ENCODE assay signal across 13 cellular contexts in genomic region chr17:74276051-74276476, GRCh38. TPM values are rescaled to one million over a fixed set of nuclear protein-coding genes. Genes with fewer than 3 reads are reported as not detected.
DNase-seq lines count a peak whose midpoint lies in the region; TF ChIP-seq lines count a peak whose summit lies in the region.
"Had no signal": no experiment of that assay in that cellular context is flagged by ENCODE, and none has a peak within 500 bp of the region (broad histone marks: within the 10 kb centered on the region; RNA-seq: fewer than 3 reads in every experiment).

No MANE protein-coding gene starts in this region.

- H3K36me3 Mint-ChIP-seq in activated naive CD4-positive, alpha-beta T cell treated with anti-CD3 and anti-CD28 coated beads, Interleukin-2, amount 50 U/mL, for 24 hours: no peaks in the 10 kb centered on the region
- H3K36me3 Mint-ChIP-seq in nephron (ENCODE audit: low read depth): no peaks in the 10 kb centered on the region

- H3K27me3 ChIP-seq in esophagus muscularis mucosa: peaks cover 0 to 46% (median 0%) of the 10 kb centered on the region in 4 donors
- no peaks in the 10 kb centered on the region for H3K27me3 ChIP-seq in uterus

- H3K4me3 ChIP-seq in esophagus muscularis mucosa: no peak overlapping the region
- H3K4me3 ChIP-seq in uterus: no peak overlapping the region

- no peak overlapping the region for H3K4me3 Mint-ChIP-seq in activated naive CD4-positive, alpha-beta T cell treated with anti-CD3 and anti-CD28 coated beads, Interleukin-2, amount 50 U/mL, for 24 hours
- H3K4me3 Mint-ChIP-seq in nephron: peak overlapping the region; percentile 35 to 66 (median 59)

- H3K9me3 ChIP-seq in esophagus muscularis mucosa (no peaks in the 10 kb centered on the region), uterus (no peaks in the 10 kb centered on the region)

- H3K27ac Mint-ChIP-seq in activated naive CD4-positive, alpha-beta T cell treated with anti-CD3 and anti-CD28 coated beads, Interleukin-2, amount 50 U/mL, for 24 hours: peak overlapping the region; percentile 3
- H3K27ac Mint-ChIP-seq in nephron: peak overlapping the region; percentile 84 to 92 (median 87)

- TF ChIP-seq CTCF in esophagus muscularis mucosa (IDR thresholded peaks at IDR 0.05) (no peak), nephron (IDR thresholded peaks at IDR 0.05; ENCODE audit: unreplicated experiment in 3 of 3) (no peak), uterus (IDR thresholded peaks at IDR 0.05) (no peak)

- 39% methylated on average over 12 of the region's 12 CpGs for WGBS in esophagus muscularis mucosa

- peaks cover 31% of the 10 kb centered on the region for H3K4me1 Mint-ChIP-seq in activated naive CD4-positive, alpha-beta T cell treated with anti-CD3 and anti-CD28 coated beads, Interleukin-2, amount 50 U/mL, for 24 hours
- H3K4me1 Mint-ChIP-seq in nephron: peaks cover 62% of the 10 kb centered on the region

- intact Hi-C loops in esophagus muscularis mucosa (cut with DNase I) (no loop called here), uterus (cut with DNase I; ENCODE audit: low total_unique reads) (no loop called here)

- TF ChIP-seq POLR2A in esophagus muscularis mucosa (IDR thresholded peaks at IDR 0.05; ENCODE audit: low read depth) (no peak), uterus (IDR thresholded peaks at IDR 0.05) (no peak)

- H3K9me3 Mint-ChIP-seq in activated naive CD4-positive, alpha-beta T cell treated with anti-CD3 and anti-CD28 coated beads, Interleukin-2, amount 50 U/mL, for 24 hours: no peaks in the 10 kb centered on the region
- H3K9me3 Mint-ChIP-seq in nephron: no peaks in the 10 kb centered on the region

- no peaks in the 10 kb centered on the region for H3K27me3 Mint-ChIP-seq in activated naive CD4-positive, alpha-beta T cell treated with anti-CD3 and anti-CD28 coated beads, Interleukin-2, amount 50 U/mL, for 24 hours
- peaks cover 29% of the 10 kb centered on the region for H3K27me3 Mint-ChIP-seq in nephron (ENCODE audit: low read depth)

- DNase-seq in activated naive CD4-positive, alpha-beta T cell treated with Interleukin-2 at 50 U/mL for 16 hours: no peak
- no peak for DNase-seq in esophagus muscularis mucosa (ENCODE audit: extremely low spot score)
- DNase-seq in uterus: peak; percentile 51 to 83
- DNase-seq in HPDE6-E6E7 (ENCODE audit: extremely low spot score): no peak
- no peak for DNase-seq in OCI-M1 (lab: John Stamatoyannopoulos, UW)
- DNase-seq in activated gamma-delta T cell treated with Interleukin-2 at 50 U/mL for 16 hours: no peak
- DNase-seq: activated CD4-positive, alpha-beta T cell treated with anti-CD3 and anti-CD28 coated beads, Interleukin-2, amount 50 U/mL, for 48 hours; brain microvascular endothelial cell; left colon; NCI-H146; T-helper 1 cell had no signal

- H3K27ac ChIP-seq in esophagus muscularis mucosa (replicated peaks in 1 of 4): peak overlapping the region; percentile 49 to 73 (median 56)
- H3K27ac ChIP-seq in uterus: peak overlapping the region; percentile 4 to 76
- H3K27ac ChIP-seq: brain microvascular endothelial cell had no signal

- TF ChIP-seq EP300 in esophagus muscularis mucosa (IDR thresholded peaks at IDR 0.05): no peak

- no peaks in the 10 kb centered on the region for H3K36me3 ChIP-seq in esophagus muscularis mucosa
- H3K36me3 ChIP-seq in uterus: no peaks in the 10 kb centered on the region
- H3K36me3 ChIP-seq: brain microvascular endothelial cell had no signal

- H3K4me1 ChIP-seq in esophagus muscularis mucosa (peaks cover 13 to 58% (median 42%) of the 10 kb centered on the region in 4 donors), uterus (peaks cover 0 to 5% of the 10 kb centered on the region in 2 donors)

RNA-seq across cellular contexts. Expression of gene DNAI2, which starts 2.0 kb away (rescaled TPM):
- total RNA-seq in esophagus muscularis mucosa (not detected), uterus (1 to 10 TPM in 1 of 4 donors, not detected in 3; 2.1 TPM)
- total RNA-seq: left colon had no signal

RNA-seq across cellular contexts. Expression of gene KIF19, which starts 50.0 kb away (rescaled TPM):
- total RNA-seq in esophagus muscularis mucosa: 1 to 10 TPM in 3 of 4 donors, under 1 TPM in 1; under 0.01 to 3.8 (median 1.3) TPM
- total RNA-seq in uterus: 10 to 100 TPM in 1 of 4 donors, 1 to 10 TPM in 2, not detected in 1; 1.7 to 20.7 (median 4.8) TPM

Comparison
In these comparisons a context has a peak if more than half of its experiments do, and no peak if none do; other contexts are left out.
1. DNase-seq: peak in uterus (2 of 2); none in activated naive CD4-positive, alpha-beta T cell treated with Interleukin-2 at 50 U/mL for 16 hours (single experiment), esophagus muscularis mucosa (single experiment), HPDE6-E6E7 (single experiment), OCI-M1 (single experiment) and activated gamma-delta T cell treated with Interleukin-2 at 50 U/mL for 16 hours (single experiment).